Comparison of ENCODE assay signal across 1 cellular context in the genomic region with DNA sequence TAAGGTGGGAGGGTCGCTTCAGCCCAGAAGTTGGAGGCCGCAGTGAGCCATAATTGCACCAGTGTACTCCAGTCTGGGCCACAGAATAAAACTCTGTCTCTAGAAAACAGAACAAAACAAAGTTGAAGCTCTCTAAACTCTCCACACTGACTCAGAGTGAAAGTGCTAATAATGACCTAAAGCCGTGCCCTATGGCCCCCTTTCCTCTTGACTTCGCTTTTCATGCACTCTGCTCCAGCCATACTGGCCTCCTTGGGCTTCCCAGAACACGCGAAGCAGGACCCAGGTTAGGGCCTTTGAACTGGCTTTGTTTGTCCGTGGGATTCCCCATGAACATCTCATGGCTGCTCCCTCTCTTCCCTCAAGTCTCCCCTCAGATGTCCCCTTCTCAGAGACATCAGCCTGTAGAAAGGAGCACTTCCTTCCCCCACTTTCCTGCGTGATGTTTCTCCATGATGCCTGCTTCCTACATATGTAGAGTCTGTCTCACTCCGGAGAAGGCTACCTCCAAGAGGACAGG.
TF ChIP-seq lines count a peak whose summit lies in the region.

No MANE protein-coding gene starts in this region.

TF ChIP-seq in GM23338, 12 proteins besides CTCF, POLR2A, EP300 and RAD21 (continued from another document):
- no peak for TF ChIP-seq JUNB (IDR thresholded peaks at IDR 0.05; ENCODE audit: unreplicated experiment)
- TF ChIP-seq NANOG (IDR thresholded peaks at IDR 0.05; ENCODE audit: borderline replicate concordance) = no peak
